In genomic region chr7:4663239-4663638, GRCh38 we compare ENCODE assay signal across 20 cellular contexts.
"Had no signal": no experiment of that assay in that cellular context is flagged by ENCODE, and none has a peak within 500 bp of the region (broad histone marks: within the 10 kb centered on the region; RNA-seq: fewer than 3 reads in every experiment).

No MANE protein-coding gene starts in this region.

- H3K4me1 Mint-ChIP-seq: nephron progenitor cell had no signal

- DNase-seq: activated CD4-positive, alpha-beta T cell treated with anti-CD3 and anti-CD28 coated beads, Interleukin-2, amount 50 U/mL, for 1 hour; activated CD4-positive, CD25-positive, alpha-beta regulatory T cell; activated naive CD4-positive, alpha-beta T cell; adrenal gland; body of pancreas; colonic mucosa; effector memory CD8-positive, alpha-beta T cell; erythroblast; gastrocnemius medialis; islet precursor cell; left ventricle myocardium inferior; mucosa of descending colon; nephron progenitor cell; small intestine; stimulated activated CD4-positive, alpha-beta T cell treated with anti-CD3 and anti-CD28 coated beads, Interleukin-4, amount 100 ng/mL, for 24 hours; stimulated activated CD8-positive, alpha-beta memory T cell treated with anti-CD3 and anti-CD28 coated beads, Interleukin-4, amount 100 ng/mL, for 48 hours; stimulated activated naive B cell treated with anti-CD40 and anti-IgM and Interleukin-4, amounts not matched to agents 10 μg/mL and 1 μg/mL and 100 μg/mL, for 72 hours had no signal

- H3K27me3 Mint-ChIP-seq: stimulated activated naive B cell treated with anti-CD40 and anti-IgM and Interleukin-4, amounts not matched to agents 10 μg/mL and 1 μg/mL and 100 μg/mL, for 72 hours had no signal

- ATAC-seq: body of pancreas; effector memory CD8-positive, alpha-beta T cell; gastrocnemius medialis; mucosa of descending colon; sciatic nerve; stimulated activated naive B cell treated with anti-CD40 and anti-IgM and Interleukin-4, amounts not matched to agents 10 μg/mL and 1 μg/mL and 100 μg/mL, for 72 hours had no signal

- H3K27ac Mint-ChIP-seq: activated naive CD4-positive, alpha-beta T cell treated with anti-CD3 and anti-CD28 coated beads, Interleukin-2, amount 50 U/mL, for 72 hours; effector memory CD8-positive, alpha-beta T cell; nephron progenitor cell; stimulated activated naive B cell treated with anti-CD40 and anti-IgM and Interleukin-4, amounts not matched to agents 10 μg/mL and 1 μg/mL and 100 μg/mL, for 72 hours; T-helper 2 cell treated with Interferon-gamma antibody and Interleukin-4, amounts not matched to agents 5 μg/mL and 100 μg/mL, for 36 hours had no signal

- H3K4me3 Mint-ChIP-seq: effector memory CD8-positive, alpha-beta T cell; nephron progenitor cell; stimulated activated naive B cell treated with anti-CD40 and anti-IgM and Interleukin-4, amounts not matched to agents 10 μg/mL and 1 μg/mL and 100 μg/mL, for 72 hours; T-helper 2 cell treated with Interferon-gamma antibody and Interleukin-4, amounts not matched to agents 5 μg/mL and 100 μg/mL, for 36 hours had no signal
